Comparison of ENCODE assay signal across 8 cellular contexts in genomic region chr1:200029035-200029623, GRCh38. TPM values are rescaled to one million over a fixed set of nuclear protein-coding genes. Genes with fewer than 3 reads are reported as not detected.
DNase-seq lines count a peak whose midpoint lies in the region; ATAC-seq and TF ChIP-seq lines count a peak whose summit lies in the region.

No MANE protein-coding gene starts in this region.

- H3K4me1 ChIP-seq in BLaER1 (no peaks in the 10 kb centered on the region), HEK293 (ENCODE audit: control insufficient read depth, insufficient read depth, low read length) (peaks cover 6% of the 10 kb centered on the region), mononuclear cell (ENCODE audit: insufficient read depth, low read length) (peaks cover 10% of the 10 kb centered on the region)
- H3K4me1 ChIP-seq in effector memory CD4-positive, alpha-beta T cell (ENCODE audit: control insufficient read depth, insufficient read depth, low read length, poor library complexity, severe bottlenecking) = no peaks in the 10 kb centered on the region

- DNase-seq in RPMI8226 (peak; percentile 42), OCI-M1 (lab: John Stamatoyannopoulos, UW) (no peak)
- DNase-seq in effector memory CD4-positive, alpha-beta T cell = no peak

- peak overlapping the region; percentile 73 for H3K4me2 ChIP-seq in BLaER1

- ATAC-seq in HG02970 (IDR thresholded peaks at IDR 0.05; ENCODE audit: low FRiP score, unreplicated experiment) (no peak), GM21786 (IDR thresholded peaks at IDR 0.05; ENCODE audit: unreplicated experiment) (no peak)

- no peak overlapping the region for H3K9ac ChIP-seq in BLaER1

- POLR2A ChIA-PET in HEK293 (lab: Yijun Ruan, JAX) = interaction anchor here (0.6 to 1.3 kb wide), 4 partner anchors 9 to 65 kb away, joined by 3 to 4 read pairs (median 4); no protein-coding TSS in a partner anchor

- no peaks in the 10 kb centered on the region for H4K20me1 ChIP-seq in BLaER1

- H3K36me3 ChIP-seq in BLaER1 (no peaks in the 10 kb centered on the region), HEK293 (ENCODE audit: control insufficient read depth in 2 of 2, insufficient read depth in 1 of 2, low read length in 2 of 2) (no peaks in the 10 kb centered on the region)
- H3K36me3 ChIP-seq in effector memory CD4-positive, alpha-beta T cell (ENCODE audit: control insufficient read depth, insufficient read depth, low read length) = no peaks in the 10 kb centered on the region

- H3K27ac ChIP-seq in BLaER1 (no peak overlapping the region), HEK293 (ENCODE audit: extremely low read depth, low read depth, low read length) (peak overlapping the region; percentile 42; the same call in 1 of the 2 replicates)
- H3K27ac ChIP-seq in effector memory CD4-positive, alpha-beta T cell (ENCODE audit: insufficient read depth, low read length, poor library complexity, severe bottlenecking) = no peak overlapping the region

- H3K27me3 ChIP-seq in BLaER1 (peaks cover 35% of the 10 kb centered on the region), mononuclear cell (ENCODE audit: insufficient read depth, low read length) (peaks cover 70% of the 10 kb centered on the region)
- H3K27me3 ChIP-seq in effector memory CD4-positive, alpha-beta T cell (replicated peaks; ENCODE audit: control insufficient read depth, insufficient read depth, low read length, poor library complexity, severe bottlenecking) = peaks cover 15% of the 10 kb centered on the region

- CTCF ChIA-PET in HEK293 (lab: Yijun Ruan, JAX) = interaction anchor here (0.6 to 1.0 kb wide), 3 partner anchors 251 to 1434 kb away, joined by 3 read pairs; no protein-coding TSS in a partner anchor

- no peak for TF ChIP-seq CTCF in HEK293 (tag by site-specific recombination; IDR thresholded peaks at IDR 0.05)

- H3K4me3 ChIP-seq in BLaER1 (peak overlapping the region; percentile 62), HEK293 (ENCODE audit: low read depth, low read length) (peak overlapping the region; percentile 67), mononuclear cell (ENCODE audit: low read length) (peak overlapping the region; percentile 12)
- peak overlapping the region; percentile 37 for H3K4me3 ChIP-seq in effector memory CD4-positive, alpha-beta T cell (ENCODE audit: insufficient read depth, low read depth, low read length, poor library complexity, severe bottlenecking)

- H3K9me3 ChIP-seq in BLaER1 = no peaks in the 10 kb centered on the region
- no peaks in the 10 kb centered on the region for H3K9me3 ChIP-seq in HEK293 (ENCODE audit: control insufficient read depth, insufficient read depth, low read depth, low read length)
- no peaks in the 10 kb centered on the region for H3K9me3 ChIP-seq in effector memory CD4-positive, alpha-beta T cell (ENCODE audit: control insufficient read depth, low read length)
- H3K9me3 ChIP-seq in mononuclear cell (ENCODE audit: low read depth, low read length) = no peaks in the 10 kb centered on the region

TF ChIP-seq in HEK293, 187 proteins besides CTCF, POLR2A, EP300 and RAD21 (continues in another document):
- TF ChIP-seq ZNF544 (tag by site-specific recombination; IDR thresholded peaks at IDR 0.05) (no peak), ZNF639 (tag by site-specific recombination; IDR thresholded peaks at IDR 0.05) (no peak), ZNF239 (tag by site-specific recombination; IDR thresholded peaks at IDR 0.05) (no peak), KLF16 (tag by site-specific recombination; IDR thresholded peaks at IDR 0.05) (no peak), KLF17 (tag by site-specific recombination; IDR thresholded peaks at IDR 0.05) (no peak), ZNF2 (tag by site-specific recombination; IDR thresholded peaks at IDR 0.05) (peak; percentile 28; the same call in 1 of the 2 replicates), ZNF626 (tag by site-specific recombination; IDR thresholded peaks at IDR 0.05) (no peak), HIC1 (tag by site-specific recombination; IDR thresholded peaks at IDR 0.05) (no peak), ZNF561 (tag by site-specific recombination; IDR thresholded peaks at IDR 0.05; ENCODE audit: borderline replicate concordance) (peak; percentile 63; the same call in 1 of the 2 replicates), ZNF596 (tag by site-specific recombination; IDR thresholded peaks at IDR 0.05) (0 out of 2 replicates have a peak, but pooled peaks have one; percentile 15), ZIC2 (tag by site-specific recombination; IDR thresholded peaks at IDR 0.05) (0 out of 2 replicates have a peak, but pooled peaks have one; percentile 29), SP2 (tag by site-specific recombination; IDR thresholded peaks at IDR 0.05) (no peak), ZNF555 (tag by site-specific recombination; conservative IDR thresholded peaks at IDR 0.05) (no peak), ZNF24 (tag by site-specific recombination; IDR thresholded peaks at IDR 0.05) (no peak), ZNF10 (tag by site-specific recombination; IDR thresholded peaks at IDR 0.05) (no peak), ZBTB8A (tag by site-specific recombination; IDR thresholded peaks at IDR 0.05) (no peak), ZNF354C (tag by site-specific recombination; IDR thresholded peaks at IDR 0.05; ENCODE audit: borderline replicate concordance, low read depth) (no peak), HOXA7 (CRISPR knock-in tag; IDR thresholded peaks at IDR 0.05; ENCODE audit: borderline replicate concordance) (no peak), KLF1 (tag by site-specific recombination; IDR thresholded peaks at IDR 0.05) (no peak), ZNF423 (tag by site-specific recombination; IDR thresholded peaks at IDR 0.05) (no peak), GFI1B (tag by site-specific recombination; IDR thresholded peaks at IDR 0.05) (no peak), ZSCAN4 (tag by site-specific recombination; IDR thresholded peaks at IDR 0.05) (no peak), ZBTB48 (tag by site-specific recombination; IDR thresholded peaks at IDR 0.05) (peak; percentile 92), ZNF324 (tag by site-specific recombination; IDR thresholded peaks at IDR 0.05) (no peak), ZNF704 (tag by site-specific recombination; IDR thresholded peaks at IDR 0.05) (no peak), ZNF521 (tag by site-specific recombination; IDR thresholded peaks at IDR 0.05) (no peak), ZNF169 (tag by site-specific recombination; IDR thresholded peaks at IDR 0.05) (no peak), ZNF311 (tag by site-specific recombination; IDR thresholded peaks at IDR 0.05; ENCODE audit: borderline replicate concordance) (no peak)

RNA-seq across cellular contexts. Expression of gene NR5A2, which starts 1.6 kb away (rescaled TPM):
- total RNA-seq in mononuclear cell = not detected

Comparison
In these comparisons a context has a peak if more than half of its experiments do, and no peak if none do; other contexts are left out.
1. H3K4me3 ChIP-seq: peak in every context shown above with its lines; median percentile 67 in HEK293; 62 in BLaER1; 37 in effector memory CD4-positive, alpha-beta T cell; 12 in mononuclear cell.